ENCODE assay signal across 1 cellular context in the genomic region with DNA sequence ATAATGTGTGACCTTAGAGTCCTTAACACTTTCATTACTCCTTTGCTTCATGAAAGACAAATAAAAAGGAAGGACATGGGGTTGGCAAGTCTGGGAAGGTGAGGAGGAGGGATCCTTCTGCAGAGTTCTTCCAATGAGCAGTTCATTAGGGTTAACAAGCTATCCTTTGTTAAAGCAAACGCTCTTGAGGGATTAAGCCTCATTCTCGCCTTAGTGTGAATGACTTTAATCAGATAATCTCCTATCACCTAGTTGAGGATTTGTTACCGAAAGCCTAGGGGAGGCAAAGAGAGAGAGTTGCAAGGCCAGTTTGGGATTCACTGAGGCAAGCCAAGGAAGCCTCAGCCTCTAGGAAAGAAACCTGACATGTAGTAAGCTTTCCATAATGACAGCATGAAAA.
TF ChIP-seq lines count a peak whose summit lies in the region.

No MANE protein-coding gene starts in this region.

TF ChIP-seq in GM23338, 12 proteins besides CTCF, POLR2A, EP300 and RAD21:
- TF ChIP-seq REST (IDR thresholded peaks at IDR 0.05; ENCODE audit: unreplicated experiment): no peak
- no peak for TF ChIP-seq STAT1 (IDR thresholded peaks at IDR 0.05; ENCODE audit: unreplicated experiment)
- TF ChIP-seq JUNB (IDR thresholded peaks at IDR 0.05; ENCODE audit: unreplicated experiment): no peak
- no peak for TF ChIP-seq NANOG (IDR thresholded peaks at IDR 0.05; ENCODE audit: borderline replicate concordance)
TF ChIP-seq in GM23338: peak in this region for 0.
